8 cellular contexts compared by ENCODE assay signal in genomic region chr3:49295489-49296058, GRCh38. TPM values are rescaled to one million over a fixed set of nuclear protein-coding genes. Genes with fewer than 3 reads are reported as not detected.
A peak's percentile ranks its signal among the peaks of the same experiment; 100 is the strongest.
DNase-seq lines count a peak whose midpoint lies in the region; ATAC-seq and TF ChIP-seq lines count a peak whose summit lies in the region.

No MANE protein-coding gene starts in this region.

- peak; percentile 59 to 63 for ATAC-seq in naive thymus-derived CD8-positive, alpha-beta T cell
- ATAC-seq in GM18909 (IDR thresholded peaks at IDR 0.05; ENCODE audit: poor library complexity, unreplicated experiment) = no peak

- H3K4me3 ChIP-seq in coronary artery = no peak overlapping the region

- H3K27me3 Mint-ChIP-seq in naive thymus-derived CD8-positive, alpha-beta T cell = no peaks in the 10 kb centered on the region

- POLR2A ChIA-PET in naive thymus-derived CD8-positive, alpha-beta T cell (lab: Charles Lee) = no interaction called here

- TF ChIP-seq CTCF in GM12874 (IDR thresholded peaks at IDR 0.05; ENCODE audit: insufficient read depth, low read depth, low read length) = peak; percentile 43; the same call in 1 of the 2 replicates
- TF ChIP-seq CTCF in coronary artery (IDR thresholded peaks at IDR 0.05) = peak; percentile 8

- peaks cover 0 to 3% (median 0%) of the 10 kb centered on the region in 4 donors for H3K4me1 Mint-ChIP-seq in naive thymus-derived CD8-positive, alpha-beta T cell

- DNase-seq in AG08395 (ENCODE audit: low spot score) = peak; percentile 55
- DNase-seq in SKM-1 treated with dmso at 0.1 percent for 144 hours (lab: John Stamatoyannopoulos, UW; ENCODE audit: unreplicated experiment) = peak; percentile 29
- no peak for DNase-seq in coronary artery (ENCODE audit: low spot score)
- DNase-seq in naive thymus-derived CD8-positive, alpha-beta T cell = peak; percentile 8 to 69 (median 33)
- no peak for DNase-seq in putamen (ENCODE audit: low spot score)
- DNase-seq in NCI-H510A treated with DMSO at 0.1 percent for 48 hours (lab: John Stamatoyannopoulos, UW) = no peak

- H3K4me3 Mint-ChIP-seq in naive thymus-derived CD8-positive, alpha-beta T cell = no peak overlapping the region

- peak overlapping the region in 4 of 10 donors; percentile 34 to 91 (median 50) for H3K27ac Mint-ChIP-seq in naive thymus-derived CD8-positive, alpha-beta T cell

- no peak overlapping the region for H3K27ac ChIP-seq in coronary artery

- peaks cover 0 to 86% (median 19%) of the 10 kb centered on the region in 3 donors for H3K36me3 Mint-ChIP-seq in naive thymus-derived CD8-positive, alpha-beta T cell

- no peaks in the 10 kb centered on the region for H3K9me3 Mint-ChIP-seq in naive thymus-derived CD8-positive, alpha-beta T cell

RNA-seq across cellular contexts. Expression of gene C3orf62, which starts 18.5 kb away (rescaled TPM):
- total RNA-seq in naive thymus-derived CD8-positive, alpha-beta T cell = 10 to 100 TPM; 11.6 to 12.1 TPM
- polyA plus RNA-seq in naive thymus-derived CD8-positive, alpha-beta T cell = 1 to 10 TPM in 1 of 3 donors, under 1 TPM in 2; 0.73 to 1.4 (median 0.75) TPM

RNA-seq across cellular contexts. Expression of gene USP4, which starts 44.3 kb away (rescaled TPM):
- total RNA-seq in naive thymus-derived CD8-positive, alpha-beta T cell = 100 to 1,000 TPM; 108 to 118 TPM
- polyA plus RNA-seq in naive thymus-derived CD8-positive, alpha-beta T cell = 10 to 100 TPM; 49.6 to 69.1 (median 50.6) TPM

Comparison
In these comparisons a context has a peak if more than half of its experiments do, and no peak if none do; other contexts are left out.
1. DNase-seq: peak in AG08395 (single experiment), SKM-1 treated with dmso at 0.1 percent for 144 hours (single experiment) and naive thymus-derived CD8-positive, alpha-beta T cell (10 of 10); none in coronary artery (single experiment), putamen (single experiment) and NCI-H510A treated with DMSO at 0.1 percent for 48 hours (single experiment).